ENCODE assay signal across 11 cellular contexts in the genomic region with DNA sequence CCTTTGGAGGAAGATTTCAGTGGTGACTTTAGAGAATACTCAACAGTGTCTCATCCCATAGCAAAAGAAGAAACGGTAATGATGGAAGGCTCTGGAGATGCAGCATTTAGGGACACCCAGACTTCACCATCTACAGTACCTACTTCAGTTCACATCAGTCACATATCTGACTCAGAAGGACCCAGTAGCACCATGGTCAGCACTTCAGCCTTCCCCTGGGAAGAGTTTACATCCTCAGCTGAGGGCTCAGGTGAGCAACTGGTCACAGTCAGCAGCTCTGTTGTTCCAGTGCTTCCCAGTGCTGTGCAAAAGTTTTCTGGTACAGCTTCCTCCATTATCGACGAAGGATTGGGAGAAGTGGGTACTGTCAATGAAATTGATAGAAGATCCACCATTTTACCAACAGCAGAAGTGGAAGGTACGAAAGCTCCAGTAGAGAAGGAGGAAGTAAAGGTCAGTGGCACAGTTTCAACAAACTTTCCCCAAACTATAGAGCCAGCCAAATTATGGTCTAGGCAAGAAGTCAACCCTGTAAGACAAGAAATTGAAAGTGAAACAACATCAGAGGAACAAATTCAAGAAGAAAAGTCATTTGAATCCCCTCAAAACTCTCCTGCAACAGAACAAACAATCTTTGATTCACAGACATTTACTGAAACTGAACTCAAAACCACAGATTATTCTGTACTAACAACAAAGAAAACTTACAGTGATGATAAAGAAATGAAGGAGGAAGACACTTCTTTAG.
DNase-seq lines count a peak whose midpoint lies in the region; ATAC-seq lines count a peak whose summit lies in the region.
"Had no signal": no experiment of that assay in that cellular context is flagged by ENCODE, and none has a peak within 500 bp of the region (broad histone marks: within the 10 kb centered on the region; RNA-seq: fewer than 3 reads in every experiment).

No MANE protein-coding gene starts in this region.

- H3K9me3 Mint-ChIP-seq in activated T-helper 2 cell treated with anti-CD3 and anti-CD28 coated beads, Interferon-gamma antibody, Interleukin-2, Interleukin-4, amounts not matched to agents 10 μg/mL and 5 μg/mL and 100 μg/mL, durations not matched to agents 14 hours and 24 hours and 36 hours: no peaks in the 10 kb centered on the region
- H3K9me3 Mint-ChIP-seq: effector memory CD8-positive, alpha-beta T cell had no signal

- peak overlapping the region; percentile 15 for H3K27ac Mint-ChIP-seq in activated T-helper 2 cell treated with anti-CD3 and anti-CD28 coated beads, Interferon-gamma antibody, Interleukin-2, Interleukin-4, amounts not matched to agents 10 μg/mL and 5 μg/mL and 100 μg/mL, durations not matched to agents 14 hours and 24 hours and 36 hours
- H3K27ac Mint-ChIP-seq: effector memory CD8-positive, alpha-beta T cell had no signal

- intact Hi-C loops in activated T-helper 2 cell treated with anti-CD3 and anti-CD28 coated beads, Interferon-gamma antibody, Interleukin-2, Interleukin-4, amounts not matched to agents 10 μg/mL and 5 μg/mL and 100 μg/mL, durations not matched to agents 14 hours and 24 hours and 36 hours (cut with micrococcal nuclease): no loop called here
- intact Hi-C loops in posterior vena cava (cut with DNase I): no loop called here

- peaks cover under 1% of the 10 kb centered on the region for H3K27me3 Mint-ChIP-seq in activated T-helper 2 cell treated with anti-CD3 and anti-CD28 coated beads, Interferon-gamma antibody, Interleukin-2, Interleukin-4, amounts not matched to agents 10 μg/mL and 5 μg/mL and 100 μg/mL, durations not matched to agents 14 hours and 24 hours and 36 hours (ENCODE audit: low read depth)

- H3K4me1 Mint-ChIP-seq in activated T-helper 2 cell treated with anti-CD3 and anti-CD28 coated beads, Interferon-gamma antibody, Interleukin-2, Interleukin-4, amounts not matched to agents 10 μg/mL and 5 μg/mL and 100 μg/mL, durations not matched to agents 14 hours and 24 hours and 36 hours (ENCODE audit: low read depth): peaks cover 6% of the 10 kb centered on the region

- H3K4me3 Mint-ChIP-seq in activated T-helper 2 cell treated with anti-CD3 and anti-CD28 coated beads, Interferon-gamma antibody, Interleukin-2, Interleukin-4, amounts not matched to agents 10 μg/mL and 5 μg/mL and 100 μg/mL, durations not matched to agents 14 hours and 24 hours and 36 hours (ENCODE audit: low read depth): no peak overlapping the region

- DNase-seq in activated T-helper 2 cell treated with anti-CD3 and anti-CD28 coated beads, Interferon-gamma antibody, Interleukin-2, Interleukin-4, amounts not matched to agents 10 μg/mL and 5 μg/mL and 100 μg/mL, durations not matched to agents 14 hours and 24 hours and 36 hours (ENCODE audit: low spot score): no peak
- DNase-seq in posterior vena cava (ENCODE audit: low spot score) (no peak), GM19240 (ENCODE audit: insufficient read length, low spot score) (no peak), dermis blood vessel endothelial cell (no peak), NCI-H2081 treated with DMSO at 0.1 percent for 48 hours (lab: John Stamatoyannopoulos, UW) (no peak)
- DNase-seq: effector memory CD8-positive, alpha-beta T cell; kidney; stimulated activated naive CD4-positive, alpha-beta T cell treated with Interleukin-2 at 50 U/mL for 16 hours had no signal

- peak; percentile 70 for ATAC-seq in GM18519 (IDR thresholded peaks at IDR 0.05; ENCODE audit: low FRiP score, unreplicated experiment)
- peak; percentile 86 for ATAC-seq in GM21515 (IDR thresholded peaks at IDR 0.05; ENCODE audit: unreplicated experiment)
- peak; percentile 81 for ATAC-seq in HG03159 (IDR thresholded peaks at IDR 0.05; ENCODE audit: unreplicated experiment)
- ATAC-seq: effector memory CD8-positive, alpha-beta T cell had no signal

- H3K36me3 Mint-ChIP-seq in activated T-helper 2 cell treated with anti-CD3 and anti-CD28 coated beads, Interferon-gamma antibody, Interleukin-2, Interleukin-4, amounts not matched to agents 10 μg/mL and 5 μg/mL and 100 μg/mL, durations not matched to agents 14 hours and 24 hours and 36 hours (ENCODE audit: low read depth): no peaks in the 10 kb centered on the region
